24 cellular contexts compared by ENCODE assay signal in the genomic region with DNA sequence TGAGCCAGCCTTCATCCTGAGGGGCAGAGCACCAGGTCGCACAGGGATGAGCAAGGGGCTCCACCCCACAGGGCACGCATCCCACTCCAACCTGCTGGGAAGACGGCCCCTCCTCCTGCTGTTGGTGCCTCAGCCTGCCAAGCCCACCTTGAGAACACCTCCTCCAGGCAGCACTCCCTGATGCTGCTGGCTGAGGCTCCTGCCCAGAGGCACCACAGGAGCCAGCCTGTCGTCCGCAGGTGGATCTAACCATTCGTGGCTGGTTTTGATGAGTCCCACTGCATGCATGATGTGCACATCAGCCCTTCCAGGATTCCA. TPM values are rescaled to one million over a fixed set of nuclear protein-coding genes. Genes with fewer than 3 reads are reported as not detected.
DNase-seq lines count a peak whose midpoint lies in the region; ATAC-seq, FAIRE-seq and TF ChIP-seq lines count a peak whose summit lies in the region.
"Had no signal": no experiment of that assay in that cellular context is flagged by ENCODE, and none has a peak within 500 bp of the region (broad histone marks: within the 10 kb centered on the region; RNA-seq: fewer than 3 reads in every experiment).

No MANE protein-coding gene starts in this region.

- WGBS in heart left ventricle, 4 donors = 89 to 100% (median 95%) methylated on average over 4 to 6 of the region's 6 CpGs
- whole genome bisulfite sequencing in GM12878 (ENCODE audit: insufficient coverage, insufficient replicate concordance, low lambda C conversion rate, missing lambda C conversion rate) = 87% methylated on average over 6 of the region's 6 CpGs
- WGBS in neuronal stem cell (ENCODE audit: extremely low coverage in 2 of 2, insufficient read length in 2 of 2, insufficient replicate concordance in 1 of 2), 2 donors = no CpG with 5 or more reads among the region's 6 CpGs

- H3K18ac ChIP-seq in neuronal stem cell (ENCODE audit: low read length) = peak overlapping the region; percentile 62

- ATAC-seq in heart left ventricle (no peak), GM12878 (no peak), GM21381 (IDR thresholded peaks at IDR 0.05; ENCODE audit: unreplicated experiment) (no peak)
- ATAC-seq: activated T-helper 17 cell treated with anti-CD3 and anti-CD28 coated beads, Interleukin-2, amount 50 U/mL, for 72 hours; left ventricle myocardium superior had no signal

- no peak overlapping the region for H2BK15ac ChIP-seq in neuronal stem cell (ENCODE audit: low read length)

- TF ChIP-seq POLR2A in heart left ventricle (IDR thresholded peaks at IDR 0.05) (no peak), GM12878 (IDR thresholded peaks at IDR 0.05; ENCODE audit: low read depth, low read length) (0 out of 2 replicates have a peak, but pooled peaks have one; percentile 28)

- FAIRE-seq in GM12878 (lab: Jason Lieb, UNC) = no peak
- FAIRE-seq: GM12892 had no signal

- no peaks in the 10 kb centered on the region for H3K79me2 ChIP-seq in GM12878 (ENCODE audit: control insufficient read depth, insufficient read depth, low read length)

- no peak overlapping the region for H2AK5ac ChIP-seq in neuronal stem cell (ENCODE audit: low read depth, low read length)

- H3K23ac ChIP-seq in neuronal stem cell (ENCODE audit: low read depth, low read length, poor library complexity) = no peak overlapping the region

- H3K9me3 ChIP-seq in heart left ventricle (no peaks in the 10 kb centered on the region), left ventricle myocardium inferior (replicated peaks) (no peaks in the 10 kb centered on the region), GM12878 (replicated peaks; ENCODE audit: control insufficient read depth, insufficient read depth, low read length) (no peaks in the 10 kb centered on the region; the same call in 2 of the 3 replicates), neuronal stem cell (replicated peaks in 1 of 2; ENCODE audit: control insufficient read depth in 2 of 2, insufficient read depth in 1 of 2, low read depth in 1 of 2, low read length in 2 of 2) (peaks cover 0 to 9% of the 10 kb centered on the region in 2 donors)
- H3K9me3 ChIP-seq: neutrophil, prostate gland, SJSA1, transverse colon had no signal

- H3K4ac ChIP-seq in neuronal stem cell (ENCODE audit: low read length) = no peak overlapping the region

- H4K20me1 ChIP-seq in GM12878 (ENCODE audit: control insufficient read depth, insufficient read depth) = no peaks in the 10 kb centered on the region

- H4K8ac ChIP-seq in neuronal stem cell (ENCODE audit: low read depth, low read length) = no peak overlapping the region

- TF ChIP-seq RAD21 in GM12878 (IDR thresholded peaks at IDR 0.05; ENCODE audit: insufficient read depth, low read depth, low read length) = no peak

- SMC1A ChIA-PET in GM12878 (lab: Charles Lee; ENCODE audit: uncharacterized antibody, unreplicated experiment) = no interaction called here

- no peak overlapping the region for H4K91ac ChIP-seq in neuronal stem cell (ENCODE audit: low read depth, low read length, poor library complexity)

- DNase-seq in heart left ventricle = peak in 3 of 5 donors; percentile 11 to 35 (median 15)
- no peak for DNase-seq in left ventricle myocardium inferior
- DNase-seq in GM12878 (ENCODE audit: low read depth, low spot score) = no peak
- DNase-seq in neuronal stem cell (ENCODE audit: low spot score) = no peak
- peak; percentile 39 for DNase-seq in ureter (ENCODE audit: low spot score)
- DNase-seq in GDM1 (lab: John Stamatoyannopoulos, UW) = no peak
- DNase-seq: C1 segment of cervical spinal cord; COR-L47; left ventricle myocardium superior; NCI-H1048; NCI-H1694; NCI-H446 treated with DMSO at 0.1 percent for 48 hours; NCI-H82; stimulated activated CD4-positive, alpha-beta T cell treated with anti-CD3 and anti-CD28 coated beads, Interleukin-15, amount 100 ng/mL, for 24 hours; stimulated activated CD4-positive, alpha-beta T cell treated with anti-CD3 and anti-CD28 coated beads, Interleukin-4, amount 100 ng/mL, for 4 hours; T-helper 9 cell; transverse colon had no signal

- no peak for TF ChIP-seq CTCF in heart left ventricle (IDR thresholded peaks at IDR 0.05)
- no peak for TF ChIP-seq CTCF in left ventricle myocardium inferior (IDR thresholded peaks at IDR 0.05; ENCODE audit: borderline replicate concordance)
- TF ChIP-seq CTCF in GM12878 (IDR thresholded peaks at IDR 0.05 in 2 of 3, conservative IDR thresholded peaks at IDR 0.05 in 1 of 3; ENCODE audit: control insufficient read depth in 2 of 3, extremely low read depth in 1 of 3, insufficient read depth in 1 of 3, low read depth in 3 of 3, low read length in 3 of 3) = no peak

- CTCF ChIA-PET in GM12878 (lab: Yijun Ruan, JAX) = no interaction called here

- RAD21 ChIA-PET in GM12878 (lab: Charles Lee; ENCODE audit: unreplicated experiment) = no interaction called here

- intact Hi-C loops in heart left ventricle (cut with DNase I) (no loop called here), left ventricle myocardium inferior (cut with micrococcal nuclease) (no loop called here), GM12878 (cut with micrococcal nuclease; ENCODE audit: unreplicated experiment) (no loop called here)

- no peaks in the 10 kb centered on the region for H3K27me3 ChIP-seq in heart left ventricle
- no peaks in the 10 kb centered on the region for H3K27me3 ChIP-seq in left ventricle myocardium inferior (ENCODE audit: low read depth)
- no peaks in the 10 kb centered on the region for H3K27me3 ChIP-seq in GM12878 (replicated peaks in 1 of 2; ENCODE audit: control insufficient read depth in 2 of 2, insufficient read depth in 2 of 2, low read length in 1 of 2)
- H3K27me3 ChIP-seq in neuronal stem cell (ENCODE audit: control insufficient read depth in 3 of 3, insufficient read depth in 3 of 3, low read depth in 1 of 3, low read length in 3 of 3) = peaks cover 0 to 2% (median 0%) of the 10 kb centered on the region in 3 experiments
- H3K27me3 ChIP-seq: neutrophil, SJSA1, transverse colon had no signal

- H3K4me2 ChIP-seq in GM12878 (ENCODE audit: control insufficient read depth, insufficient read depth) (no peak overlapping the region), neuronal stem cell (ENCODE audit: insufficient read depth, low read length, poor library complexity, severe bottlenecking) (no peak overlapping the region)

- H3K4me3 ChIP-seq in heart left ventricle = no peak overlapping the region
- no peak overlapping the region for H3K4me3 ChIP-seq in left ventricle myocardium inferior
- no peak overlapping the region for H3K4me3 ChIP-seq in GM12878
- H3K4me3 ChIP-seq in neuronal stem cell (ENCODE audit: low read length in 2 of 2) = no peak overlapping the region
- H3K4me3 ChIP-seq: prostate gland, SJSA1, transverse colon had no signal

- H3K14ac ChIP-seq in neuronal stem cell (ENCODE audit: low read length) = peak overlapping the region; percentile 90

- H3K36me3 ChIP-seq in heart left ventricle (peaks cover 0 to 5% (median 0%) of the 10 kb centered on the region in 9 donors), left ventricle myocardium inferior (peaks cover 6% of the 10 kb centered on the region), GM12878 (ENCODE audit: control insufficient read depth in 2 of 2, insufficient read depth in 2 of 2, low read length in 1 of 2) (no peaks in the 10 kb centered on the region), neuronal stem cell (replicated peaks in 1 of 2; ENCODE audit: control insufficient read depth in 2 of 2, insufficient read depth in 2 of 2, low read length in 2 of 2) (peaks cover 0 to 5% of the 10 kb centered on the region in 2 donors)
- H3K36me3 ChIP-seq: neutrophil, prostate gland, transverse colon had no signal

- no peak overlapping the region for H2BK5ac ChIP-seq in neuronal stem cell (ENCODE audit: low read length)

- H3K79me1 ChIP-seq in neuronal stem cell (ENCODE audit: low read depth, low read length) = no peaks in the 10 kb centered on the region

- H2BK12ac ChIP-seq in neuronal stem cell (ENCODE audit: low read length) = no peak overlapping the region

- POLR2A ChIA-PET in GM12878 (lab: Charles Lee) = no interaction called here

- H3K9ac ChIP-seq in GM12878 (ENCODE audit: control insufficient read depth, insufficient read depth, low read length) = no peak overlapping the region
- H3K9ac ChIP-seq in neuronal stem cell (ENCODE audit: low read depth, low read length, poor library complexity) = peak overlapping the region; percentile 15

- H2BK120ac ChIP-seq in neuronal stem cell (ENCODE audit: low read depth, low read length) = no peak overlapping the region

- BruUV-seq in GM12878 (replicated peaks; lab: Mats Ljungman, UMichigan) = no TSS peak

- H2AFZ ChIP-seq in GM12878 (ENCODE audit: control insufficient read depth, low read depth, low read length) (no peak overlapping the region), neuronal stem cell (ENCODE audit: low read length) (no peak overlapping the region)

- TF ChIP-seq EP300 in GM12878 (IDR thresholded peaks at IDR 0.05; ENCODE audit: borderline replicate concordance in 1 of 2, control insufficient read depth in 1 of 2, low read depth in 2 of 2, low read length in 2 of 2) = no peak

- peaks cover 0 to 7% (median 0%) of the 10 kb centered on the region in 12 donors for H3K4me1 ChIP-seq in heart left ventricle
- H3K4me1 ChIP-seq in left ventricle myocardium inferior = peaks cover 13% of the 10 kb centered on the region
- H3K4me1 ChIP-seq in GM12878 (ENCODE audit: control insufficient read depth, insufficient read depth, low read length) = no peaks in the 10 kb centered on the region
- H3K4me1 ChIP-seq in neuronal stem cell (ENCODE audit: control insufficient read depth in 2 of 2, insufficient read depth in 1 of 2, low read depth in 1 of 2, low read length in 2 of 2) = peaks cover 0 to 4% of the 10 kb centered on the region in 2 donors
- H3K4me1 ChIP-seq: prostate gland, SJSA1 had no signal

- H3K27ac ChIP-seq in heart left ventricle (no peak overlapping the region), left ventricle myocardium inferior (replicated peaks) (no peak overlapping the region), GM12878 (ENCODE audit: control insufficient read depth, insufficient read depth) (no peak overlapping the region), neuronal stem cell (replicated peaks; ENCODE audit: low read length) (no peak overlapping the region)
- H3K27ac ChIP-seq: neutrophil, prostate gland, SJSA1, transverse colon, VCaP had no signal

- in situ Hi-C loops in GM12878 (cut with MboI) = no loop called here

RNA-seq across cellular contexts. Expression of gene BIN1, which starts 58.4 kb away (rescaled TPM):
- total RNA-seq in heart left ventricle = 10 to 100 TPM; 10.9 to 22.2 (median 16.8) TPM
- polyA plus RNA-seq in heart left ventricle = 1 to 10 TPM; 4.3 to 9.6 TPM
- total RNA-seq in left ventricle myocardium inferior = 15.8 TPM
- total RNA-seq in GM12878 (2013; cell fraction: nucleolus; rRNA removed) = 12.6 and 12.8 TPM in 2 replicates
- total RNA-seq in GM12878 (2014; rRNA removed) = 16.1 and 21.3 TPM in 2 replicates
- 6.3 and 9.6 TPM in 2 replicates for total RNA-seq in GM12878 (2014; rRNA removed; fragmentation: Illumina TruSeq; extraction: Trizol)
- 21.0 TPM in 2 replicates for total RNA-seq in GM12878 (2021)
- polyA plus RNA-seq in GM12878 (2011; ENCODE audit: low read depth) = 11.7 TPM
- 1.3 and 2.2 TPM in 2 replicates for polyA plus RNA-seq in GM12878 (2011; rRNA removed)
- 2.6 and 3.7 TPM in 2 replicates for polyA plus RNA-seq in GM12878 (2011; cell fraction: cytosol; rRNA removed)
- polyA plus RNA-seq in GM12878 (2011; cell fraction: nucleus; rRNA removed) = 7.8 and 7.9 TPM in 2 replicates
- 36.1 and 36.8 TPM in 2 replicates for polyA plus RNA-seq in GM12878 (2012)
- 2.7 and 6.7 TPM in 2 replicates for polyA plus RNA-seq in GM12878 (2014; fragmentation: Illumina TruSeq; extraction: Trizol)
- under 1 TPM; 0.32 to 0.91 TPM for polyA plus RNA-seq in GM12878 (2014; fragmentation: Nextera tagmentation; extraction: Ambion mirVana)
- polyA plus RNA-seq in GM12878 (2014; rRNA removed) = 12.7 and 20.5 TPM in 2 replicates
- polyA plus RNA-seq in GM12878 (2016; fragmentation: Nextera tagmentation; extraction: Ambion mirVana) = 10 to 100 TPM; 15.8 to 16.8 TPM
- polyA minus RNA-seq in GM12878 (2011; rRNA and poly(A)+ RNA removed) = 1.8 and 3.0 TPM in 2 replicates
- 0.80 and 2.8 TPM in 2 replicates for polyA minus RNA-seq in GM12878 (2011; cell fraction: cytosol; rRNA and poly(A)+ RNA removed)
- polyA minus RNA-seq in GM12878 (2011; cell fraction: nucleus; rRNA and poly(A)+ RNA removed) = 1.8 and 3.1 TPM in 2 replicates
- 58.5 TPM for polyA plus RNA-seq in neuronal stem cell (2013, experiment 1 of 2)
- 59.1 TPM for polyA plus RNA-seq in neuronal stem cell (2013, experiment 2 of 2)
- 51.6 TPM for total RNA-seq in ureter

Comparison
In these comparisons a context has a peak if more than half of its experiments do, and no peak if none do; other contexts are left out.
1. DNase-seq: peak in heart left ventricle (3 of 5) and ureter (single experiment); none in left ventricle myocardium inferior (single experiment), GM12878 (single experiment), neuronal stem cell (single experiment) and GDM1 (single experiment).